Comparison of ENCODE assay signal across 8 cellular contexts in the genomic region with DNA sequence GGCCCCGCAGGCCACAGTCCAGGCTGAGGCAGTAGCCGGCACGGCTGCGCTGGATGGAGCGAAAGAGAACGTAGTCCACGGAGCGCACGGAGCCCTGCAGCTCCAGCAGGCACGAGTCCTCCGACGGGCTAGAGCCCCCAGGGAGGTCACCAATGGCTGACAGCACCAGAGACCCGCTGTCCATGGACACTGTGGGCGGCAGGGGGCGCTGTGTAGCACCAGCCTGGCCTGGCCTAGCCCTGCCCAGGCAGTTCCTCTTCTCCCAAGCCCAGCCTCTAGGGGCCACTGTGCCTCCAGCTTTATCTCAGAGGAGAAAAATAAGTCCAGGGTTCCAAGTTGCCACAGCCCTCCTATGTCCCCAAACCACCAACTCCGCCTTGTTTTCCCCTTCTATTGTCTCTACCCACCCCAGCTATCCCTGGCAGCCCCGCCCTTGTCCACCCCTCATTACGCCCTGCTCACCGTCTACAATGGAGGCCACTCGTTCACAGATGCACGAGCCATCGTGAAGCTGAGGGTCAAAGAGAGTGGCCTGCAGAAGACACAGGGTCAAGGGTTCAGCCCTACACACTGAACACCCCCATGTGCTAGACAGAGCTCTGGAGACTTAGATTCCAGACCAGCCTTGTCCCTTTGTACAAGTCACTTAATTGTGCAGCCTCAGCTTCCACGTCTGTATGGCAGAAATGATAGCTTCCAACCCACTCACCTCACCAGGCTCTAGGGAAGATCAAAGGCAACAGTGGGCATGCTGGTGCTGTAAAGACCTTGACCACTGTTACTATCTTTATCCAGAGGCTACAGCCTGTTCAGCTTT. TPM values are rescaled to one million over a fixed set of nuclear protein-coding genes. Genes with fewer than 3 reads are reported as not detected.
DNase-seq lines count a peak whose midpoint lies in the region; ATAC-seq lines count a peak whose summit lies in the region.

No MANE protein-coding gene starts in this region.

- peaks cover 18 to 29% of the 10 kb centered on the region in 2 donors for H3K4me1 Mint-ChIP-seq in effector memory CD8-positive, alpha-beta T cell (ENCODE audit: low read depth in 2 of 2)

- no peaks in the 10 kb centered on the region for H3K27me3 Mint-ChIP-seq in effector memory CD8-positive, alpha-beta T cell

- no peaks in the 10 kb centered on the region for H3K9me3 Mint-ChIP-seq in effector memory CD8-positive, alpha-beta T cell

- peaks cover 12% of the 10 kb centered on the region for H3K36me3 Mint-ChIP-seq in effector memory CD8-positive, alpha-beta T cell (ENCODE audit: insufficient read depth)

- DNase-seq in COR-L47 (lab: John Stamatoyannopoulos, UW) (peak; percentile 90), HT1080 (ENCODE audit: low read depth) (peak; percentile 81), NOMO-1 (lab: John Stamatoyannopoulos, UW; ENCODE audit: unreplicated experiment in 2 of 2) (peak; percentile 94 to 96), mesenteric fat pad (ENCODE audit: low spot score) (peak; percentile 97)
- peak; percentile 87 to 89 for DNase-seq in activated CD8-positive, alpha-beta memory T cell treated with anti-CD3 and anti-CD28 coated beads for 4 hours (ENCODE audit: low read depth in 2 of 2)
- DNase-seq in effector memory CD8-positive, alpha-beta T cell = peak; percentile 96 to 98 (median 97)
- DNase-seq in stimulated activated CD8-positive, alpha-beta memory T cell treated with anti-CD3 and anti-CD28 coated beads, Interleukin-15, amount 100 ng/mL, for 4 hours (ENCODE audit: low read depth in 2 of 2) = peak; percentile 81 to 90

- H3K27ac Mint-ChIP-seq in effector memory CD8-positive, alpha-beta T cell = no peak overlapping the region

- H3K4me3 Mint-ChIP-seq in effector memory CD8-positive, alpha-beta T cell = peak overlapping the region; percentile 70 to 75

- peak; percentile 72 for ATAC-seq in GM19467 (IDR thresholded peaks at IDR 0.05; ENCODE audit: unreplicated experiment)
- peak; percentile 98 for ATAC-seq in effector memory CD8-positive, alpha-beta T cell (replicated peaks)

RNA-seq across cellular contexts. Expression of a gene that starts 4.4 kb away (rescaled TPM):
- 7.7 and 15.3 TPM in 2 replicates for total RNA-seq in HT1080 (2014; rRNA removed; shearing (Covaris generic))
- 63.0 and 63.4 TPM in 2 replicates for polyA plus RNA-seq in HT1080 (2015; cell fraction: cytosol; rRNA removed)
- polyA plus RNA-seq in HT1080 (2015; cell fraction: nucleus; rRNA removed) = 35.9 and 41.0 TPM in 2 replicates
- 25.2 TPM for total RNA-seq in mesenteric fat pad

RNA-seq across cellular contexts. Expression of a gene that starts 11.3 kb away (rescaled TPM):
- 124 and 158 TPM in 2 replicates for total RNA-seq in HT1080 (2014; rRNA removed; shearing (Covaris generic))
- polyA plus RNA-seq in HT1080 (2015; cell fraction: cytosol; rRNA removed) = 161 and 192 TPM in 2 replicates
- polyA plus RNA-seq in HT1080 (2015; cell fraction: nucleus; rRNA removed) = 135 and 148 TPM in 2 replicates
- total RNA-seq in mesenteric fat pad = 69.7 TPM

RNA-seq across cellular contexts. Expression of a gene that starts 22.5 kb away (rescaled TPM):
- total RNA-seq in HT1080 (2014; rRNA removed; shearing (Covaris generic)) = 19.1 and 26.0 TPM in 2 replicates
- 19.1 and 20.9 TPM in 2 replicates for polyA plus RNA-seq in HT1080 (2015; cell fraction: cytosol; rRNA removed)
- 228 and 249 TPM in 2 replicates for polyA plus RNA-seq in HT1080 (2015; cell fraction: nucleus; rRNA removed)
- total RNA-seq in mesenteric fat pad = 34.7 TPM

RNA-seq across cellular contexts. Expression of a gene that starts 26.4 kb away (rescaled TPM):
- total RNA-seq in HT1080 (2014; rRNA removed; shearing (Covaris generic)) = 0.84 and 1.1 TPM in 2 replicates
- polyA plus RNA-seq in HT1080 (2015; cell fraction: cytosol; rRNA removed) = 0.77 and 1.1 TPM in 2 replicates
- 7.4 and 9.9 TPM in 2 replicates for polyA plus RNA-seq in HT1080 (2015; cell fraction: nucleus; rRNA removed)
- 3.3 TPM for total RNA-seq in mesenteric fat pad

RNA-seq across cellular contexts. Expression of a gene that starts 42.3 kb away (rescaled TPM):
- 50.0 and 54.0 TPM in 2 replicates for total RNA-seq in HT1080 (2014; rRNA removed; shearing (Covaris generic))
- polyA plus RNA-seq in HT1080 (2015; cell fraction: cytosol; rRNA removed) = 16.8 and 24.7 TPM in 2 replicates
- polyA plus RNA-seq in HT1080 (2015; cell fraction: nucleus; rRNA removed) = 13.2 and 18.0 TPM in 2 replicates
- total RNA-seq in mesenteric fat pad = 40.0 TPM

Comparison
In these comparisons a context has a peak if more than half of its experiments do, and no peak if none do; other contexts are left out.
1. Peak in every context shown above with its lines: DNase-seq and ATAC-seq.